In genomic region chr9:111866976-111867375, GRCh38 we compare ENCODE assay signal across 1 cellular context.
A peak's percentile ranks its signal among the peaks of the same experiment; 100 is the strongest.
TF ChIP-seq lines count a peak whose summit lies in the region.

No MANE protein-coding gene starts in this region.

TF ChIP-seq in SK-N-SH, 30 proteins besides CTCF, POLR2A, EP300 and RAD21 (continued from another document):
- TF ChIP-seq ZBTB33 (IDR thresholded peaks at IDR 0.05; ENCODE audit: borderline replicate concordance, low read depth) (no peak), EZH2phosphoT487 (IDR thresholded peaks at IDR 0.05; ENCODE audit: borderline replicate concordance, low read depth) (no peak), SIN3A (IDR thresholded peaks at IDR 0.05; ENCODE audit: borderline replicate concordance, low read depth, low read length) (no peak), FOSL2 (IDR thresholded peaks at IDR 0.05; ENCODE audit: borderline replicate concordance, low read depth) (peak; percentile 88; the same call in 1 of the 2 replicates), MEF2A (IDR thresholded peaks at IDR 0.05; ENCODE audit: borderline replicate concordance, low read depth) (no peak), TCF12 (IDR thresholded peaks at IDR 0.05) (peak; percentile 76), POLR2AphosphoS5 (IDR thresholded peaks at IDR 0.05; ENCODE audit: low read depth, low read length) (0 out of 2 replicates have a peak, but pooled peaks have one; percentile 34), FOXJ3 (CRISPR knock-in tag; IDR thresholded peaks at IDR 0.05) (no peak)
- TF ChIP-seq, protein P1, sequence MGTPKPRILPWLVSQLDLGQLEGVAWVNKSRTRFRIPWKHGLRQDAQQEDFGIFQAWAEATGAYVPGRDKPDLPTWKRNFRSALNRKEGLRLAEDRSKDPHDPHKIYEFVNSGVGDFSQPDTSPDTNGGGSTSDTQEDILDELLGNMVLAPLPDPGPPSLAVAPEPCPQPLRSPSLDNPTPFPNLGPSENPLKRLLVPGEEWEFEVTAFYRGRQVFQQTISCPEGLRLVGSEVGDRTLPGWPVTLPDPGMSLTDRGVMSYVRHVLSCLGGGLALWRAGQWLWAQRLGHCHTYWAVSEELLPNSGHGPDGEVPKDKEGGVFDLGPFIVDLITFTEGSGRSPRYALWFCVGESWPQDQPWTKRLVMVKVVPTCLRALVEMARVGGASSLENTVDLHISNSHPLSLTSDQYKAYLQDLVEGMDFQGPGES (IDR thresholded peaks at IDR 0.05; ENCODE audit: low read depth, low read length): no peak
- TF ChIP-seq, protein P2, sequence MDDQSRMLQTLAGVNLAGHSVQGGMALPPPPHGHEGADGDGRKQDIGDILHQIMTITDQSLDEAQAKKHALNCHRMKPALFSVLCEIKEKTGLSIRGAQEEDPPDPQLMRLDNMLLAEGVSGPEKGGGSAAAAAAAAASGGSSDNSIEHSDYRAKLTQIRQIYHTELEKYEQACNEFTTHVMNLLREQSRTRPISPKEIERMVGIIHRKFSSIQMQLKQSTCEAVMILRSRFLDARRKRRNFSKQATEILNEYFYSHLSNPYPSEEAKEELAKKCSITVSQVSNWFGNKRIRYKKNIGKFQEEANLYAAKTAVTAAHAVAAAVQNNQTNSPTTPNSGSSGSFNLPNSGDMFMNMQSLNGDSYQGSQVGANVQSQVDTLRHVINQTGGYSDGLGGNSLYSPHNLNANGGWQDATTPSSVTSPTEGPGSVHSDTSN (IDR thresholded peaks at IDR 0.05): peak; percentile 58; the same call in 1 of the 2 replicates
- TF ChIP-seq, protein P3, sequence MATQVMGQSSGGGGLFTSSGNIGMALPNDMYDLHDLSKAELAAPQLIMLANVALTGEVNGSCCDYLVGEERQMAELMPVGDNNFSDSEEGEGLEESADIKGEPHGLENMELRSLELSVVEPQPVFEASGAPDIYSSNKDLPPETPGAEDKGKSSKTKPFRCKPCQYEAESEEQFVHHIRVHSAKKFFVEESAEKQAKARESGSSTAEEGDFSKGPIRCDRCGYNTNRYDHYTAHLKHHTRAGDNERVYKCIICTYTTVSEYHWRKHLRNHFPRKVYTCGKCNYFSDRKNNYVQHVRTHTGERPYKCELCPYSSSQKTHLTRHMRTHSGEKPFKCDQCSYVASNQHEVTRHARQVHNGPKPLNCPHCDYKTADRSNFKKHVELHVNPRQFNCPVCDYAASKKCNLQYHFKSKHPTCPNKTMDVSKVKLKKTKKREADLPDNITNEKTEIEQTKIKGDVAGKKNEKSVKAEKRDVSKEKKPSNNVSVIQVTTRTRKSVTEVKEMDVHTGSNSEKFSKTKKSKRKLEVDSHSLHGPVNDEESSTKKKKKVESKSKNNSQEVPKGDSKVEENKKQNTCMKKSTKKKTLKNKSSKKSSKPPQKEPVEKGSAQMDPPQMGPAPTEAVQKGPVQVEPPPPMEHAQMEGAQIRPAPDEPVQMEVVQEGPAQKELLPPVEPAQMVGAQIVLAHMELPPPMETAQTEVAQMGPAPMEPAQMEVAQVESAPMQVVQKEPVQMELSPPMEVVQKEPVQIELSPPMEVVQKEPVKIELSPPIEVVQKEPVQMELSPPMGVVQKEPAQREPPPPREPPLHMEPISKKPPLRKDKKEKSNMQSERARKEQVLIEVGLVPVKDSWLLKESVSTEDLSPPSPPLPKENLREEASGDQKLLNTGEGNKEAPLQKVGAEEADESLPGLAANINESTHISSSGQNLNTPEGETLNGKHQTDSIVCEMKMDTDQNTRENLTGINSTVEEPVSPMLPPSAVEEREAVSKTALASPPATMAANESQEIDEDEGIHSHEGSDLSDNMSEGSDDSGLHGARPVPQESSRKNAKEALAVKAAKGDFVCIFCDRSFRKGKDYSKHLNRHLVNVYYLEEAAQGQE (IDR thresholded peaks at IDR 0.05; ENCODE audit: low read depth, low read length): no peak
